In genomic region chr10:69801094-69801433, GRCh38 we compare ENCODE assay signal across 8 cellular contexts. TPM values are rescaled to one million over a fixed set of nuclear protein-coding genes. Genes with fewer than 3 reads are reported as not detected.
DNase-seq lines count a peak whose midpoint lies in the region; ATAC-seq and TF ChIP-seq lines count a peak whose summit lies in the region.

No MANE protein-coding gene starts in this region.

- H3K9ac ChIP-seq in neural progenitor cell, result no peak overlapping the region

- ATAC-seq in HG03571 (IDR thresholded peaks at IDR 0.05; ENCODE audit: unreplicated experiment) (no peak), GM21515 (IDR thresholded peaks at IDR 0.05; ENCODE audit: unreplicated experiment) (no peak)

- no peak overlapping the region for H3K4me3 Mint-ChIP-seq in activated CD4-positive, alpha-beta memory T cell treated with anti-CD3 and anti-CD28 coated beads for 36 hours
- H3K4me3 Mint-ChIP-seq in neural progenitor cell, result peak overlapping the region; percentile 85

- TF ChIP-seq CTCF in LNCAP (IDR thresholded peaks at IDR 0.05), result peak; percentile 65
- TF ChIP-seq CTCF in fibroblast of mammary gland (conservative IDR thresholded peaks at IDR 0.05; ENCODE audit: control insufficient read depth, insufficient read depth, low read depth, low read length), result peak; percentile 48
- TF ChIP-seq CTCF in neural progenitor cell (IDR thresholded peaks at IDR 0.05), result peak; percentile 69

- peak; percentile 96 for DNase-seq in ELF-1 (ENCODE audit: low read depth, low spot score)
- DNase-seq in activated CD4-positive, alpha-beta memory T cell treated with anti-CD3 and anti-CD28 coated beads for 36 hours, result peak; percentile 62
- DNase-seq in fibroblast of mammary gland (ENCODE audit: low read depth), result peak; percentile 34
- peak; percentile 76 for DNase-seq in neural progenitor cell (ENCODE audit: low spot score)
- DNase-seq in GOT3 (lab: John Stamatoyannopoulos, UW), result no peak

- H2AFZ ChIP-seq in neural progenitor cell (replicated peaks), result no peak overlapping the region

- H3K9me3 Mint-ChIP-seq in activated CD4-positive, alpha-beta memory T cell treated with anti-CD3 and anti-CD28 coated beads for 36 hours, result peaks cover 5% of the 10 kb centered on the region
- no peaks in the 10 kb centered on the region for H3K9me3 Mint-ChIP-seq in neural progenitor cell

- POLR2A ChIA-PET in activated CD4-positive, alpha-beta memory T cell treated with anti-CD3 and anti-CD28 coated beads for 36 hours (lab: Charles Lee), result no interaction called here

- peaks cover 49% of the 10 kb centered on the region for H3K27me3 Mint-ChIP-seq in activated CD4-positive, alpha-beta memory T cell treated with anti-CD3 and anti-CD28 coated beads for 36 hours
- H3K27me3 Mint-ChIP-seq in neural progenitor cell (ENCODE audit: insufficient read depth, low read depth), result peaks cover 39% of the 10 kb centered on the region

- peaks cover 13% of the 10 kb centered on the region for H3K4me1 ChIP-seq in neural progenitor cell

- CTCF ChIA-PET in activated CD4-positive, alpha-beta memory T cell treated with anti-CD3 and anti-CD28 coated beads for 36 hours (lab: Charles Lee), result interaction anchor here (0.8 to 1.0 kb wide), 3 partner anchors 9 to 111 kb away, joined by 3 read pairs; no protein-coding TSS in a partner anchor

- peaks cover 33% of the 10 kb centered on the region for H3F3A ChIP-seq in neural progenitor cell (ENCODE audit: low read depth)

- peaks cover 11% of the 10 kb centered on the region for H3K4me1 Mint-ChIP-seq in activated CD4-positive, alpha-beta memory T cell treated with anti-CD3 and anti-CD28 coated beads for 36 hours (ENCODE audit: low read depth)
- peaks cover 11% of the 10 kb centered on the region for H3K4me1 Mint-ChIP-seq in neural progenitor cell

- H3K27ac ChIP-seq in neural progenitor cell, result no peak overlapping the region

- H4K20me1 ChIP-seq in neural progenitor cell (ENCODE audit: low read depth), result no peaks in the 10 kb centered on the region

- no peaks in the 10 kb centered on the region for H3K9me3 ChIP-seq in neural progenitor cell (ENCODE audit: low read depth)

- H3K36me3 ChIP-seq in neural progenitor cell, result no peaks in the 10 kb centered on the region

- H3K4me3 ChIP-seq in fibroblast of mammary gland (ENCODE audit: control insufficient read depth, low read depth, low read length), result peak overlapping the region; percentile 57
- H3K4me3 ChIP-seq in neural progenitor cell, result peak overlapping the region; percentile 84

- no peaks in the 10 kb centered on the region for H3K79me2 ChIP-seq in neural progenitor cell (ENCODE audit: low read depth)

- peak overlapping the region; percentile 99 for H3K4me2 ChIP-seq in neural progenitor cell

- intact Hi-C loops in activated CD4-positive, alpha-beta memory T cell treated with anti-CD3 and anti-CD28 coated beads for 36 hours (cut with micrococcal nuclease), result loop anchor here (5.0 kb wide), 1 partner anchor 159 kb away; no protein-coding TSS in a partner anchor

- peaks cover 26% of the 10 kb centered on the region for H3K27me3 ChIP-seq in neural progenitor cell

- no peak overlapping the region for H3K27ac Mint-ChIP-seq in activated CD4-positive, alpha-beta memory T cell treated with anti-CD3 and anti-CD28 coated beads for 36 hours
- H3K27ac Mint-ChIP-seq in neural progenitor cell, result no peak overlapping the region

- H3K36me3 Mint-ChIP-seq in activated CD4-positive, alpha-beta memory T cell treated with anti-CD3 and anti-CD28 coated beads for 36 hours, result no peaks in the 10 kb centered on the region
- no peaks in the 10 kb centered on the region for H3K36me3 Mint-ChIP-seq in neural progenitor cell

RNA-seq across cellular contexts. Expression of gene COL13A1, which starts 0.6 kb away (rescaled TPM):
- not detected for total RNA-seq in activated CD4-positive, alpha-beta memory T cell treated with anti-CD3 and anti-CD28 coated beads for 36 hours
- 1.3 and 9.5 TPM in 2 replicates for total RNA-seq in neural progenitor cell (ENCODE audit: low replicate concordance)
